Comparison of ENCODE assay signal across 24 cellular contexts in the genomic region with DNA sequence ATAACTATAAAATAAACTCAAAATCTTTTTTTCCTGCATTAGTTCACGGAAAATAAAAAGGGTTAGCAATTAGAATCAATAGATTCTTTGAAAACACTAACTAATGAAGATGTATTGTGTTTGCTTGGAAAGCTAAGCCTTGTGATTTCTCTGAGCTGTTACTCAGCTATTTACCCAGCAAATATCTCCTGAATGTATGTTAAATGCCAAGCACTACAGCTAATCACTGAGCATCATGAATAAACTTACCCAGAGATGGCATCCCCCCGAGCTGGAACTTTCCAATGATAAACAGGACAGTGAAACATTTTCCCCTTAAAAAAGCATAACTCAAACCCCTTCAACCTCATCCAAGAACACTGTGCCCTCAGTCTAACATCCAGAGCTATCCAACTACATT.
"Had no signal": no experiment of that assay in that cellular context is flagged by ENCODE, and none has a peak within 500 bp of the region (broad histone marks: within the 10 kb centered on the region; RNA-seq: fewer than 3 reads in every experiment).

No MANE protein-coding gene starts in this region.

- H3K4me1 ChIP-seq: Peyer's patch, SJSA1 had no signal

- H3K4me1 Mint-ChIP-seq: activated naive CD4-positive, alpha-beta T cell treated with anti-CD3 and anti-CD28 coated beads, Interleukin-2, amount 50 U/mL, for 24 hours had no signal

- H3K4me3 Mint-ChIP-seq: activated CD8-positive, alpha-beta T cell treated with anti-CD3 and anti-CD28 coated beads, Interleukin-2, amount 10 ng/mL, durations not matched to agents 7 days and 5 days; activated naive CD4-positive, alpha-beta T cell treated with anti-CD3 and anti-CD28 coated beads, Interleukin-2, amount 50 U/mL, for 24 hours; T-helper 1 cell treated with Interleukin-12 subunit alpha and Interleukin-12 subunit beta and Interleukin-4 antibody, amounts not matched to agents 30 μg/mL and 1 μg/mL, for 36 hours had no signal

- H3K4me3 ChIP-seq: cardiac muscle cell, Peyer's patch, SJSA1 had no signal

- H3K36me3 ChIP-seq: brain microvascular endothelial cell, cardiac muscle cell, Peyer's patch, SJSA1 had no signal

- H3K36me3 Mint-ChIP-seq: activated naive CD4-positive, alpha-beta T cell treated with anti-CD3 and anti-CD28 coated beads, Interleukin-2, amount 50 U/mL, for 24 hours had no signal

- H3K27ac ChIP-seq: brain microvascular endothelial cell, cardiac muscle cell, KMS-11, Peyer's patch, RWPE1, SJSA1 had no signal

- H3K27ac Mint-ChIP-seq: activated CD8-positive, alpha-beta T cell treated with anti-CD3 and anti-CD28 coated beads, Interleukin-2, amount 10 ng/mL, durations not matched to agents 7 days and 5 days; activated naive CD4-positive, alpha-beta T cell treated with anti-CD3 and anti-CD28 coated beads, Interleukin-2, amount 50 U/mL, for 24 hours; T-helper 1 cell treated with Interleukin-12 subunit alpha and Interleukin-12 subunit beta and Interleukin-4 antibody, amounts not matched to agents 30 μg/mL and 1 μg/mL, for 36 hours had no signal

- H3K4me2 ChIP-seq: KMS-11 had no signal

- H3K9me3 Mint-ChIP-seq: activated naive CD4-positive, alpha-beta T cell treated with anti-CD3 and anti-CD28 coated beads, Interleukin-2, amount 50 U/mL, for 24 hours; T-helper 1 cell treated with Interleukin-12 subunit alpha and Interleukin-12 subunit beta and Interleukin-4 antibody, amounts not matched to agents 30 μg/mL and 1 μg/mL, for 36 hours had no signal

- H3K27me3 Mint-ChIP-seq: activated naive CD4-positive, alpha-beta T cell treated with anti-CD3 and anti-CD28 coated beads, Interleukin-2, amount 50 U/mL, for 24 hours had no signal

- H3K27me3 ChIP-seq: brain microvascular endothelial cell, cardiac muscle cell, Peyer's patch, SJSA1 had no signal

- DNase-seq: activated CD4-positive, alpha-beta T cell treated with anti-CD3 and anti-CD28 coated beads for 48 hours; activated CD4-positive, alpha-beta T cell treated with anti-CD3 and anti-CD28 coated beads, Interleukin-2, amount 50 U/mL, for 4 hours; activated CD4-positive, CD25-positive, alpha-beta regulatory T cell treated with anti-CD3 and anti-CD28 coated beads, Interleukin-2, amount 50 U/mL, for 72 hours; activated CD8-positive, alpha-beta memory T cell treated with anti-CD3 and anti-CD28 coated beads, Interleukin-2, amount 50 U/mL, for 48 hours; activated CD8-positive, alpha-beta T cell treated with anti-CD3 and anti-CD28 coated beads, Interleukin-2, amount 10 ng/mL, durations not matched to agents 7 days and 5 days; activated T-cell treated with anti-CD3 and anti-CD28 coated beads, Interleukin-2, amount 50 U/mL, for 1 hour; amniotic stem cell; brain microvascular endothelial cell; NCI-H1092 treated with DMSO at 0.1 percent for 48 hours; NCI-H1436 treated with DMSO at 0.1 percent for 48 hours; NCI-H187; NCI-H446; NCI-H524; NCI-H748 treated with DMSO at 0.1 percent for 48 hours; NK-92 treated with Interleukin-12 subunit alpha and Interleukin-12 subunit beta, amount 100 ng/mL, for 24 hours; OCI-M1; Peyer's patch; SHP77 had no signal

- ATAC-seq: activated CD8-positive, alpha-beta T cell treated with anti-CD3 and anti-CD28 coated beads, Interleukin-2, amount 10 ng/mL, durations not matched to agents 7 days and 5 days had no signal
